Comparison of ENCODE assay signal across 8 cellular contexts in genomic region chr9:34591091-34591910, GRCh38. TPM values are rescaled to one million over a fixed set of nuclear protein-coding genes. Genes with fewer than 3 reads are reported as not detected.
A peak's percentile ranks its signal among the peaks of the same experiment; 100 is the strongest.
DNase-seq lines count a peak whose midpoint lies in the region; ATAC-seq and TF ChIP-seq lines count a peak whose summit lies in the region.

No MANE protein-coding gene starts in this region.

- no peaks in the 10 kb centered on the region for H3K9me2 ChIP-seq in PC-3 (replicated peaks; ENCODE audit: low read length)

- H2AFZ ChIP-seq in PC-3 (ENCODE audit: low read length) = no peak overlapping the region

- H3F3A ChIP-seq in PC-3 (ENCODE audit: low read length, unreplicated experiment) = no peaks in the 10 kb centered on the region

- H3K4me1 ChIP-seq in PC-3 (ENCODE audit: insufficient read depth, low read length) = no peaks in the 10 kb centered on the region
- H3K4me1 ChIP-seq in naive thymus-derived CD4-positive, alpha-beta T cell (ENCODE audit: control insufficient read depth in 2 of 2, insufficient read depth in 2 of 2, low read length in 2 of 2) = peaks cover 0 to 13% of the 10 kb centered on the region in 2 donors

- H3K79me2 ChIP-seq in PC-3 (ENCODE audit: low read length) = no peaks in the 10 kb centered on the region

- H3K4me3 ChIP-seq in GM06990 (replicated peaks; ENCODE audit: low read depth, low read length) (no peak overlapping the region; the same call in 1 of the 2 replicates), PC-3 (ENCODE audit: low read length) (no peak overlapping the region)
- peak overlapping the region; percentile 71 for H3K4me3 ChIP-seq in naive thymus-derived CD4-positive, alpha-beta T cell (ENCODE audit: low read length)

- peaks cover 10 to 31% (median 28%) of the 10 kb centered on the region in 7 donors for H3K4me1 Mint-ChIP-seq in naive thymus-derived CD4-positive, alpha-beta T cell

- H3K4me2 ChIP-seq in PC-3 (ENCODE audit: low read length) = peak overlapping the region; percentile 56

- H3K27me3 Mint-ChIP-seq in naive thymus-derived CD4-positive, alpha-beta T cell = peaks cover 55 to 78% (median 66%) of the 10 kb centered on the region in 5 donors

- no peaks in the 10 kb centered on the region for H3K36me3 ChIP-seq in GM06990 (ENCODE audit: control insufficient read depth, insufficient read depth, low read length)
- H3K36me3 ChIP-seq in PC-3 (ENCODE audit: low read depth, low read length) = no peaks in the 10 kb centered on the region
- no peaks in the 10 kb centered on the region for H3K36me3 ChIP-seq in naive thymus-derived CD4-positive, alpha-beta T cell (ENCODE audit: control insufficient read depth in 2 of 3, insufficient read depth in 3 of 3, low read length in 3 of 3)

- H3K27ac ChIP-seq in PC-3 (ENCODE audit: low read length) = no peak overlapping the region
- no peak overlapping the region for H3K27ac ChIP-seq in naive thymus-derived CD4-positive, alpha-beta T cell (ENCODE audit: low read depth, low read length)

- BruUV-seq in PC-3 (replicated peaks; lab: Mats Ljungman, UMichigan) = no TSS peak

- POLR2A ChIA-PET in PC-3 (lab: Charles Lee; ENCODE audit: unreplicated experiment) = no interaction called here
- POLR2A ChIA-PET in naive thymus-derived CD4-positive, alpha-beta T cell (lab: Charles Lee) = no interaction called here

- ATAC-seq in HG03354 (IDR thresholded peaks at IDR 0.05; ENCODE audit: poor library complexity, severe bottlenecking, unreplicated experiment) (peak; percentile 65), PC-3 (peak; percentile 90)
- peak; percentile 85 for ATAC-seq in naive thymus-derived CD4-positive, alpha-beta T cell

- TF ChIP-seq CTCF in GM06990 (IDR thresholded peaks at IDR 0.05; ENCODE audit: insufficient read depth, low read length, poor library complexity, severe bottlenecking) = peak; percentile 96
- TF ChIP-seq CTCF in PC-3 (conservative IDR thresholded peaks at IDR 0.05; ENCODE audit: low read depth, low read length) = peak; percentile 65

- no peak overlapping the region for H3K27ac Mint-ChIP-seq in naive thymus-derived CD4-positive, alpha-beta T cell

- no peaks in the 10 kb centered on the region for H4K20me1 ChIP-seq in PC-3 (ENCODE audit: low read length)

- intact Hi-C loops in PC-3 (cut with micrococcal nuclease) = loop anchor here (2.0 to 5.0 kb wide), 3 partner anchors 89 to 186 kb away; no protein-coding TSS in a partner anchor
- intact Hi-C loops in naive thymus-derived CD4-positive, alpha-beta T cell (cut with micrococcal nuclease) = loop anchor here (1.0 to 10.0 kb wide), 10 partner anchors 22 to 259 kb away; partner anchors contain the start of genes DNAI1 (in 1 of the 2), FAM219A (in 1 of the 2) and RPP25L (in 1 of the 2)

- no peak overlapping the region for H3K9ac ChIP-seq in PC-3 (ENCODE audit: low read length)

- CTCF ChIA-PET in PC-3 (lab: Charles Lee) = interaction anchor here (0.6 to 1.9 kb wide), 5 partner anchors 11 to 187 kb away, joined by 3 to 15 read pairs (median 3); no protein-coding TSS in a partner anchor
- CTCF ChIA-PET in naive thymus-derived CD4-positive, alpha-beta T cell (lab: Charles Lee) = interaction anchor here (0.7 to 3.3 kb wide), 11 partner anchors 12 to 259 kb away, joined by 3 to 17 read pairs (median 4); partner anchors contain the start of gene SIGMAR1

- DNase-seq in GM06990 (ENCODE audit: extremely low read depth, insufficient read length) (peak; percentile 75), PC-3 (peak; percentile 71), activated T-helper 1 cell treated with Interleukin-2 at 50 U/mL for 16 hours (ENCODE audit: low read depth) (peak; percentile 59), fibroblast of gingiva (ENCODE audit: low read depth) (peak; percentile 61), cortex of kidney (lab: John Stamatoyannopoulos, UW) (no peak)
- DNase-seq in naive thymus-derived CD4-positive, alpha-beta T cell = peak; percentile 48 to 85 (median 70)
- peak; percentile 29 to 68 for DNase-seq in stimulated activated CD8-positive, alpha-beta memory T cell treated with anti-CD3 and anti-CD28 coated beads, Interleukin-7, amount 100 ng/mL, for 4 hours (ENCODE audit: low read depth in 2 of 2)

- no peaks in the 10 kb centered on the region for H3K9me3 ChIP-seq in PC-3 (ENCODE audit: low read length)
- no peaks in the 10 kb centered on the region for H3K9me3 ChIP-seq in naive thymus-derived CD4-positive, alpha-beta T cell (ENCODE audit: control insufficient read depth in 2 of 3, low read length in 3 of 3)

- peaks cover 0 to 2% (median 0%) of the 10 kb centered on the region in 11 donors for H3K9me3 Mint-ChIP-seq in naive thymus-derived CD4-positive, alpha-beta T cell

- peaks cover 0 to 5% (median 0%) of the 10 kb centered on the region in 5 donors for H3K36me3 Mint-ChIP-seq in naive thymus-derived CD4-positive, alpha-beta T cell

- H3K4me3 Mint-ChIP-seq in naive thymus-derived CD4-positive, alpha-beta T cell = peak overlapping the region; percentile 28 to 91 (median 81)

- H3K27me3 ChIP-seq in GM06990 (replicated peaks; ENCODE audit: control insufficient read depth, insufficient read depth, low read length) = peaks cover 10% of the 10 kb centered on the region
- H3K27me3 ChIP-seq in PC-3 (ENCODE audit: low read length) = peaks cover 52% of the 10 kb centered on the region
- H3K27me3 ChIP-seq in naive thymus-derived CD4-positive, alpha-beta T cell (ENCODE audit: control insufficient read depth in 2 of 2, insufficient read depth in 2 of 2, low read length in 2 of 2) = peaks cover 4 to 17% of the 10 kb centered on the region in 2 donors

RNA-seq across cellular contexts. Expression of gene CNTFR, which starts 1.8 kb away (rescaled TPM):
- total RNA-seq in PC-3 (2014; rRNA removed) = not detected in 2 replicates
- not detected for total RNA-seq in naive thymus-derived CD4-positive, alpha-beta T cell
- polyA plus RNA-seq in naive thymus-derived CD4-positive, alpha-beta T cell = not detected

RNA-seq across cellular contexts. Expression of gene RPP25L, which starts 20.6 kb away (rescaled TPM):
- total RNA-seq in PC-3 (2014; rRNA removed) = 25.0 and 30.2 TPM in 2 replicates
- total RNA-seq in naive thymus-derived CD4-positive, alpha-beta T cell = 10 to 100 TPM in 4 of 5 experiments, 1 to 10 TPM in 1; 8.8 to 27.3 (median 25.1) TPM
- 10 to 100 TPM; 48.5 to 58.2 TPM for polyA plus RNA-seq in naive thymus-derived CD4-positive, alpha-beta T cell

RNA-seq across cellular contexts. Expression of gene DCTN3, which starts 29.0 kb away (rescaled TPM):
- 102 and 105 TPM in 2 replicates for total RNA-seq in PC-3 (2014; rRNA removed)
- 100 to 1,000 TPM in 1 of 5 experiments, 10 to 100 TPM in 4; 55.6 to 110 (median 73.0) TPM for total RNA-seq in naive thymus-derived CD4-positive, alpha-beta T cell
- 100 to 1,000 TPM; 125 to 129 TPM for polyA plus RNA-seq in naive thymus-derived CD4-positive, alpha-beta T cell

RNA-seq across cellular contexts. Expression of gene ARID3C, which starts 37.6 kb away (rescaled TPM):
- total RNA-seq in PC-3 (2014; rRNA removed) = 0.23 TPM in 1 of 2 replicates, not detected in the other
- total RNA-seq in naive thymus-derived CD4-positive, alpha-beta T cell = under 1 TPM in 2 of 5 experiments, not detected in 3; 0.27 to 0.36 TPM
- polyA plus RNA-seq in naive thymus-derived CD4-positive, alpha-beta T cell = not detected

RNA-seq across cellular contexts. Expression of gene SIGMAR1, which starts 46.3 kb away (rescaled TPM):
- 96.7 and 97.8 TPM in 2 replicates for total RNA-seq in PC-3 (2014; rRNA removed)
- 10 to 100 TPM; 20.7 to 63.8 (median 46.0) TPM for total RNA-seq in naive thymus-derived CD4-positive, alpha-beta T cell
- polyA plus RNA-seq in naive thymus-derived CD4-positive, alpha-beta T cell = 100 to 1,000 TPM in 1 of 2 donors, 10 to 100 TPM in 1; 93.5 to 102 TPM
